Comparison of ENCODE assay signal across 8 cellular contexts in genomic region chrX:68693481-68694410, GRCh38. TPM values are rescaled to one million over a fixed set of nuclear protein-coding genes. Genes with fewer than 3 reads are reported as not detected.
DNase-seq lines count a peak whose midpoint lies in the region; ATAC-seq and TF ChIP-seq lines count a peak whose summit lies in the region.

No MANE protein-coding gene starts in this region.

- peak overlapping the region; percentile 91 for H3K4me2 ChIP-seq in OCI-LY3 (ENCODE audit: low read length)

- TF ChIP-seq CTCF in BJ (IDR thresholded peaks at IDR 0.05; ENCODE audit: insufficient read depth, low read depth, low read length) (no peak), GM20000 (IDR thresholded peaks at IDR 0.05; ENCODE audit: extremely low read depth, missing control alignments) (no peak), OCI-LY3 (IDR thresholded peaks at IDR 0.05; ENCODE audit: low read depth, low read length) (no peak), cardiac fibroblast (IDR thresholded peaks at IDR 0.05; ENCODE audit: low read depth, low read length) (no peak)

- peak overlapping the region; percentile 52 to 77 (median 65) for H3K4me3 Mint-ChIP-seq in immature natural killer cell

- H3K27ac ChIP-seq in OCI-LY3 (ENCODE audit: low read length), result no peak overlapping the region

- no peaks in the 10 kb centered on the region for H3K27me3 ChIP-seq in BJ (ENCODE audit: control insufficient read depth, insufficient read depth, low read length)
- H3K27me3 ChIP-seq in OCI-LY3 (ENCODE audit: low read depth, low read length), result peaks cover 12% of the 10 kb centered on the region

- DNase-seq in BJ (ENCODE audit: low read depth), result no peak
- peak; percentile 43 for DNase-seq in GM20000 (ENCODE audit: low spot score)
- DNase-seq in cardiac fibroblast (ENCODE audit: low read depth in 2 of 2), result peak; percentile 34 to 73
- peak in 1 of 3 donors; percentile 2 for DNase-seq in immature natural killer cell
- peak; percentile 86 for DNase-seq in sciatic nerve (ENCODE audit: low spot score)
- DNase-seq in COR-L47 (lab: John Stamatoyannopoulos, UW), result no peak

- intact Hi-C loops in sciatic nerve (cut with DNase I), result no loop called here

- H3K36me3 ChIP-seq in BJ (ENCODE audit: control insufficient read depth, insufficient read depth, low read length) (no peaks in the 10 kb centered on the region), OCI-LY3 (replicated peaks; ENCODE audit: low read depth, low read length) (no peaks in the 10 kb centered on the region)

- no peaks in the 10 kb centered on the region for H3K9me3 ChIP-seq in OCI-LY3 (ENCODE audit: insufficient read depth, low read length)

- H3K9me3 Mint-ChIP-seq in immature natural killer cell, result no peaks in the 10 kb centered on the region

- H3K4me1 Mint-ChIP-seq in immature natural killer cell, result peaks cover 0 to 5% of the 10 kb centered on the region in 2 donors

- POLR2A ChIA-PET in BJ (lab: Charles Lee), result no interaction called here

- no peak overlapping the region for H3K27ac Mint-ChIP-seq in immature natural killer cell

- peak overlapping the region; percentile 52 for H3K9ac ChIP-seq in OCI-LY3 (ENCODE audit: low read length)

- peaks cover 6% of the 10 kb centered on the region; the same call in 1 of the 2 replicates for H3K4me1 ChIP-seq in OCI-LY3 (ENCODE audit: low read length)

- no peaks in the 10 kb centered on the region for H3K36me3 Mint-ChIP-seq in immature natural killer cell

- H3K27me3 Mint-ChIP-seq in immature natural killer cell (ENCODE audit: low read depth in 3 of 3), result peaks cover 2 to 9% (median 3%) of the 10 kb centered on the region in 3 donors

- no peaks in the 10 kb centered on the region for H4K20me1 ChIP-seq in OCI-LY3 (ENCODE audit: insufficient read depth, low read length)

- peak overlapping the region; percentile 73; the same call in 1 of the 2 replicates for H2AFZ ChIP-seq in OCI-LY3 (ENCODE audit: low read depth, low read length)

- no peaks in the 10 kb centered on the region for H3K79me2 ChIP-seq in OCI-LY3 (ENCODE audit: low read length)

- ATAC-seq in sciatic nerve (peak; percentile 91), GM19328 (IDR thresholded peaks at IDR 0.05; ENCODE audit: unreplicated experiment) (no peak)

- CTCF ChIA-PET in BJ (lab: Yijun Ruan, JAX), result interaction anchor here (0.9 to 1.9 kb wide), 2 partner anchors 10 to 56 kb away, joined by 3 to 4 read pairs; no protein-coding TSS in a partner anchor

- H3K4me3 ChIP-seq in BJ (ENCODE audit: low read depth, low read length), result peak overlapping the region; percentile 59
- H3K4me3 ChIP-seq in OCI-LY3 (ENCODE audit: low read length), result peak overlapping the region; percentile 92
- peak overlapping the region; percentile 56 to 63 for H3K4me3 ChIP-seq in cardiac fibroblast (replicated peaks in 1 of 2; ENCODE audit: low read depth in 2 of 2, low read length in 2 of 2)

RNA-seq across cellular contexts. Expression of gene STARD8, which starts 46.3 kb away (rescaled TPM):
- 2.1 and 2.9 TPM in 2 replicates for polyA plus RNA-seq in BJ (2011; rRNA removed)
- polyA minus RNA-seq in BJ (2011; rRNA and poly(A)+ RNA removed), result 3.6 and 4.5 TPM in 2 replicates
- under 1 TPM in 2 of 3 donors, not detected in 1; 0.22 to 0.27 TPM for polyA plus RNA-seq in immature natural killer cell
- total RNA-seq in sciatic nerve, result 24.2 TPM

Comparison
In these comparisons a context has a peak if more than half of its experiments do, and no peak if none do; other contexts are left out.
1. DNase-seq: peak in GM20000 (single experiment), cardiac fibroblast (2 of 2) and sciatic nerve (single experiment); none in BJ (single experiment) and COR-L47 (single experiment).
2. Peak in every context shown above with its lines, with median percentiles within 50 percentile points of each other: H3K4me3 ChIP-seq.